In genomic region chr4:111579767-111580166, GRCh38 we compare ENCODE assay signal across 31 cellular contexts.
"Had no signal": no experiment of that assay in that cellular context is flagged by ENCODE, and none has a peak within 500 bp of the region (broad histone marks: within the 10 kb centered on the region; RNA-seq: fewer than 3 reads in every experiment).

No MANE protein-coding gene starts in this region.

- H3K9me3 ChIP-seq: ascending aorta had no signal

- H3K36me3 ChIP-seq: ascending aorta, breast epithelium, cardiac muscle cell, esophagus muscularis mucosa, gastroesophageal sphincter, heart right ventricle had no signal

- ATAC-seq: activated naive CD4-positive, alpha-beta T cell treated with anti-CD3 and anti-CD28 coated beads, Interleukin-2, amount 50 U/mL, for 72 hours; activated T-cell treated with anti-CD3 and anti-CD28 coated beads, Interleukin-2, amount 50 U/mL, for 72 hours; foreskin keratinocyte; gastroesophageal sphincter; heart right ventricle; WTC11 had no signal

- H3K4me3 ChIP-seq: ascending aorta, breast epithelium, cardiac muscle cell, coronary artery, dorsolateral prefrontal cortex, esophagus muscularis mucosa, gastroesophageal sphincter, heart right ventricle had no signal

- DNase-seq: activated CD4-positive, alpha-beta memory T cell treated with anti-CD3 and anti-CD28 coated beads, Interleukin-2, amount 10 ng/mL, durations not matched to agents 7 days and 5 days; activated CD4-positive, alpha-beta T cell treated with anti-CD3 and anti-CD28 coated beads for 1 hour; activated CD4-positive, alpha-beta T cell treated with anti-CD3 and anti-CD28 coated beads for 4 hours; activated CD4-positive, alpha-beta T cell treated with anti-CD3 and anti-CD28 coated beads, Interleukin-2, amount 10 ng/mL, durations not matched to agents 7 days and 5 days; activated CD4-positive, alpha-beta T cell treated with anti-CD3 and anti-CD28 coated beads, Interleukin-2, amount 50 U/mL, for 4 hours; activated CD8-positive, alpha-beta memory T cell treated with anti-CD3 and anti-CD28 coated beads, Interleukin-2, amount 50 U/mL, for 48 hours; activated gamma-delta T cell; activated naive CD4-positive, alpha-beta T cell; activated naive CD4-positive, alpha-beta T cell treated with anti-CD3 and anti-CD28 coated beads, Interleukin-2, amount 10 ng/mL, durations not matched to agents 7 days and 5 days; activated naive CD8-positive, alpha-beta T cell treated with anti-CD3 and anti-CD28 coated beads, Interleukin-2, amount 10 ng/mL, durations not matched to agents 7 days and 5 days; activated T-cell treated with anti-CD3 and anti-CD28 coated beads for 4 hours; activated T-cell treated with anti-CD3 and anti-CD28 coated beads, Interleukin-2, amount 50 U/mL, for 24 hours; activated T-cell treated with anti-CD3 and anti-CD28 coated beads, Interleukin-2, amount 50 U/mL, for 72 hours; central memory CD4-positive, alpha-beta T cell; cerebellar nuclear complex; dorsolateral prefrontal cortex; effector memory CD4-positive, alpha-beta T cell; endodermal cell; erythroblast; foreskin keratinocyte; heart right ventricle; T-helper 2 cell had no signal

- H3K27me3 ChIP-seq: ascending aorta, breast epithelium, cardiac muscle cell, dorsolateral prefrontal cortex, esophagus muscularis mucosa, foreskin keratinocyte, gastroesophageal sphincter, heart right ventricle had no signal

- H3K4me1 ChIP-seq: ascending aorta, breast epithelium, esophagus muscularis mucosa, foreskin keratinocyte, gastroesophageal sphincter, heart right ventricle had no signal

- H3K27ac ChIP-seq: ascending aorta, breast epithelium, cardiac muscle cell, coronary artery, dorsolateral prefrontal cortex, esophagus muscularis mucosa, foreskin keratinocyte, gastroesophageal sphincter, heart right ventricle, VCaP had no signal
